Comparison of ENCODE assay signal across 29 cellular contexts in the genomic region with DNA sequence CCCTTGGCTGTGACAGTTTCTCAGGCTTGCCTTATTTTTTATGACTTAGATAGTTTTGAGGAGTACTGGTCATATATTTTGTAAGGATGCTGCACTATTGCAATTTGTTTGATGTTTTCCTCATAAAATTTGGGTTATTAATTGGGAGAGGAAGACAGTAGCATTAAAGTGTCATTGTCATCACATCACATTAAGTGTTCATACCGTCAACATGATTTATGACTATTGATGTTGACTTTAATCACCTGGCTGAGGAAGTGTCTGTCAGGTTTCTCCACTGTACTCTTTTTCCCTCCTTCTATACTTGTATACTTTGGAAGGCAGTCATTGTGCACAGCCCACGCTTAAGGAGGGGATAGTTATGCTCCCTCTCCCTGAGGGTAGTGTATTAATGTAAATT. TPM values are rescaled to one million over a fixed set of nuclear protein-coding genes. Genes with fewer than 3 reads are reported as not detected.
"Had no signal": no experiment of that assay in that cellular context is flagged by ENCODE, and none has a peak within 500 bp of the region (broad histone marks: within the 10 kb centered on the region; RNA-seq: fewer than 3 reads in every experiment).

No MANE protein-coding gene starts in this region.

- DNase-seq: hippocampal formation; kidney glomerular epithelial cell; left cardiac atrium; left lung; mesendoderm; naive B cell; natural killer cell; nephron progenitor cell; ovary; right lobe of liver; stimulated activated CD4-positive, alpha-beta T cell treated with anti-CD3 and anti-CD28 coated beads, Interleukin-1b, Interleukin-23, amount 100 ng/mL, for 48 hours; stimulated activated CD4-positive, alpha-beta T cell treated with anti-CD3 and anti-CD28 coated beads, Interleukin-2, amount 100 ng/mL, for 48 hours; stimulated activated CD4-positive, alpha-beta T cell treated with anti-CD3 and anti-CD28 coated beads, Interleukin-4, amount 100 ng/mL, for 4 hours; stimulated activated CD8-positive, alpha-beta memory T cell treated with anti-CD3 and anti-CD28 coated beads, Interleukin-4, amount 100 ng/mL, for 48 hours; stimulated activated naive CD4-positive, alpha-beta T cell treated with Interleukin-2 at 50 U/mL for 16 hours; stimulated activated naive CD8-positive, alpha-beta T cell treated with anti-CD3 and anti-CD28 coated beads, Interleukin-15, amount 100 ng/mL, for 72 hours; substantia nigra; uterus had no signal

- H3K27ac ChIP-seq: left lung, neural progenitor cell, neutrophil, ovary, right atrium auricular region, right lobe of liver, tibial nerve, uterus had no signal

- H3K4me3 ChIP-seq: left lung, lung, neural progenitor cell, ovary, right atrium auricular region, right lobe of liver, smooth muscle cell, tibial nerve, uterus had no signal

- H3K4me2 ChIP-seq: neural progenitor cell, smooth muscle cell had no signal

- H3K4me1 ChIP-seq: left lung, neural progenitor cell, right atrium auricular region, tibial nerve, uterus had no signal

- H3K9ac ChIP-seq: neural progenitor cell had no signal

- H3K36me3 ChIP-seq: left lung, neural progenitor cell, neutrophil, ovary, right atrium auricular region, right lobe of liver, tibial nerve, uterus had no signal

- ATAC-seq: left cardiac atrium; left lung; natural killer cell; right lobe of liver; stimulated activated memory B cell treated with anti-CD40 and anti-IgM and Interleukin-4, amounts not matched to agents 10 μg/mL and 1 μg/mL and 100 μg/mL, for 72 hours; stimulated activated naive CD8-positive, alpha-beta T cell treated with anti-CD3 and anti-CD28 coated beads, Interleukin-15, amount 100 ng/mL, for 72 hours had no signal

- H2AFZ ChIP-seq: neural progenitor cell had no signal

- FAIRE-seq: keratinocyte had no signal

- H3K27me3 ChIP-seq: left lung, neutrophil, ovary, right atrium auricular region, right lobe of liver, tibial nerve, uterus had no signal

- H3K9me3 ChIP-seq: left lung, neutrophil, ovary, right atrium auricular region, right lobe of liver, tibial nerve, uterus had no signal

RNA-seq across cellular contexts. Expression of a gene that starts 52.1 kb away (rescaled TPM):
- total RNA-seq: progenitor cell of endocrine pancreas, renal cortical epithelial cell, smooth muscle cell, temporal lobe had no signal
- polyA plus RNA-seq: smooth muscle cell had no signal
